ENCODE assay signal across 22 cellular contexts in the genomic region with DNA sequence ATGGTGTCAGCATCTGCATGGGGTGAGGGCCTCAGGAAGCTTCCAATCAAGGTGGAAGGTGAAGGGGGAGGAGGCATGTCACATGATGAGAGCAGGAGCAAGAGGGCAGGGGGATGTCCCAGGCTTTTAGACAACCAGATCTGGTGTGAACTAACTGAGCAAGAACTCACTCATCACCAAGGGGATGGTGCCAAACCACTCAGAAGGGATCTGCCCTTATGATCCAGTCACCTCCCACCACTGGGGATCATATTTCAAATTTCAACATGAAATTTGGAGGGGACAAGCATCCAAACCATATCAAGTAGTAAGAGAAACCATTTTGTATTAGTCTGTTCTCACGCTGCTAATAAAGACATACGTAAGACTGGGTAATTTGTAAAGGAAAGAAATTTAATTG. TPM values are rescaled to one million over a fixed set of nuclear protein-coding genes. Genes with fewer than 3 reads are reported as not detected.
"Had no signal": no experiment of that assay in that cellular context is flagged by ENCODE, and none has a peak within 500 bp of the region (broad histone marks: within the 10 kb centered on the region; RNA-seq: fewer than 3 reads in every experiment).

No MANE protein-coding gene starts in this region.

- H3K36me3 ChIP-seq: colonic mucosa, heart left ventricle, neural progenitor cell, ovary, uterus had no signal

- H3K27me3 ChIP-seq: colonic mucosa, heart left ventricle, neural progenitor cell, ovary, uterus had no signal

- H2AFZ ChIP-seq: neural progenitor cell had no signal

- H3K9me3 ChIP-seq: colonic mucosa, heart left ventricle, ovary, uterus had no signal

- ATAC-seq: heart left ventricle; natural killer cell treated with Interleukin-12 subunit alpha and Interleukin-12 subunit beta and Interleukin-15 and Interleukin-18, amount 100 ng/mL, for 72 hours; right cardiac atrium had no signal

- H3K9ac ChIP-seq: neural progenitor cell had no signal

- H3K4me1 ChIP-seq: colonic mucosa, neural progenitor cell, uterus had no signal

- H3K4me3 ChIP-seq: colonic mucosa, heart left ventricle, neural progenitor cell, ovary, smooth muscle cell, uterus had no signal

- H3K4me2 ChIP-seq: neural progenitor cell, smooth muscle cell had no signal

- DNase-seq: cerebellar nuclear complex; colonic mucosa; dermis blood vessel endothelial cell; endodermal cell; erythroblast; heart left ventricle; hypothalamus; kidney glomerular epithelial cell; nucleus accumbens; ovary; right cardiac atrium; stimulated activated CD4-positive, alpha-beta T cell treated with anti-CD3 and anti-CD28 coated beads, Interleukin-2, amount 100 ng/mL, for 48 hours; stimulated activated naive CD4-positive, alpha-beta T cell treated with Interleukin-2 at 50 U/mL for 16 hours; uterus had no signal

- FAIRE-seq: endothelial cell of umbilical vein, frontal cortex, islet of Langerhans had no signal

- H3K27ac ChIP-seq: colonic mucosa, heart left ventricle, neural progenitor cell, ovary, uterus had no signal

RNA-seq across cellular contexts. Expression of a gene that starts 34.0 kb away (rescaled TPM):
- total RNA-seq: endodermal cell; glomerular endothelial cell; lower leg skin; natural killer cell treated with Interleukin-12 subunit alpha and Interleukin-12 subunit beta and Interleukin-15 and Interleukin-18, amount 100 ng/mL, for 72 hours; right cardiac atrium had no signal
- polyA plus RNA-seq: right cardiac atrium, smooth muscle cell had no signal
